16 cellular contexts compared by ENCODE assay signal in genomic region chr3:64353256-64353655, GRCh38.
DNase-seq lines count a peak whose midpoint lies in the region; TF ChIP-seq lines count a peak whose summit lies in the region.
"Had no signal": no experiment of that assay in that cellular context is flagged by ENCODE, and none has a peak within 500 bp of the region (broad histone marks: within the 10 kb centered on the region; RNA-seq: fewer than 3 reads in every experiment).

No MANE protein-coding gene starts in this region.

- H3K79me2 ChIP-seq in GM23248 (ENCODE audit: insufficient read depth), result no peaks in the 10 kb centered on the region

- H3K9me2 ChIP-seq in GM23248 (ENCODE audit: insufficient read depth), result no peaks in the 10 kb centered on the region

- H3K4me1 ChIP-seq in GM23248 (ENCODE audit: insufficient read depth), result peaks cover 41% of the 10 kb centered on the region
- peaks cover 33% of the 10 kb centered on the region for H3K4me1 ChIP-seq in adipocyte (ENCODE audit: control insufficient read depth, insufficient read depth, low read length)
- H3K4me1 ChIP-seq in rectal smooth muscle tissue (ENCODE audit: control insufficient read depth, insufficient read depth, low read length), result peaks cover 51% of the 10 kb centered on the region
- no peaks in the 10 kb centered on the region for H3K4me1 ChIP-seq in uterus

- H3K4me3 ChIP-seq in GM23248 (peak overlapping the region; percentile 24), adipocyte (ENCODE audit: low read length) (no peak overlapping the region), fibroblast of villous mesenchyme (ENCODE audit: low read depth, low read length) (peak overlapping the region; percentile 32), rectal smooth muscle tissue (ENCODE audit: low read length) (no peak overlapping the region), uterus (no peak overlapping the region)
- H3K4me3 ChIP-seq: GM23338, K562 had no signal

- H3K27me3 ChIP-seq in GM23248 (replicated peaks; ENCODE audit: insufficient read depth) (no peaks in the 10 kb centered on the region), adipocyte (replicated peaks; ENCODE audit: control insufficient read depth, insufficient read depth, low read length) (no peaks in the 10 kb centered on the region), rectal smooth muscle tissue (ENCODE audit: control insufficient read depth, insufficient read depth, low read length) (no peaks in the 10 kb centered on the region), uterus (no peaks in the 10 kb centered on the region)

- H2AFZ ChIP-seq in GM23248, result peak overlapping the region; percentile 74
- H2AFZ ChIP-seq: GM23338 had no signal

- intact Hi-C loops in uterus (cut with DNase I; ENCODE audit: low total_unique reads), result no loop called here

- WGBS in GM23248 (ENCODE audit: low coverage in 1 of 2, low lambda C conversion rate in 2 of 2, missing lambda C conversion rate in 2 of 2), 2 experiments, result 10 to 11% methylated on average over 4 of the region's 4 CpGs

- DNase-seq in GM23248 (peak; percentile 51), adipocyte (ENCODE audit: low read depth) (peak; percentile 44), fibroblast of villous mesenchyme (ENCODE audit: low read depth) (peak; percentile 84), HuH-7 (ENCODE audit: low spot score) (no peak), GF-D8 (lab: John Stamatoyannopoulos, UW) (no peak), uterus (no peak), NOMO-1 (lab: John Stamatoyannopoulos, UW; ENCODE audit: unreplicated experiment in 2 of 2) (no peak)
- DNase-seq: activated CD4-positive, alpha-beta T cell treated with anti-CD3 and anti-CD28 coated beads for 1 hour; activated T-cell treated with anti-CD3 and anti-CD28 coated beads for 4 hours; central memory CD4-positive, alpha-beta T cell; NCI-H1105 treated with DMSO at 0.1 percent for 48 hours; stimulated activated naive B cell treated with anti-CD40 and anti-IgM and Interleukin-4, amounts not matched to agents 10 μg/mL and 1 μg/mL and 100 μg/mL, for 72 hours; T-helper 17 cell had no signal

- H3F3A ChIP-seq in GM23248 (ENCODE audit: insufficient read depth), result peaks cover 27% of the 10 kb centered on the region

- H3K9me3 ChIP-seq in GM23248 (ENCODE audit: low read depth) (no peaks in the 10 kb centered on the region), adipocyte (ENCODE audit: control insufficient read depth, low read length) (no peaks in the 10 kb centered on the region), uterus (no peaks in the 10 kb centered on the region)

- in situ Hi-C loops in GM23248 (cut with MboI), result no loop called here

- TF ChIP-seq CTCF in fibroblast of villous mesenchyme (IDR thresholded peaks at IDR 0.05; ENCODE audit: insufficient read depth, low read depth, low read length) (no peak), uterus (IDR thresholded peaks at IDR 0.05) (no peak)

- H3K27ac ChIP-seq in GM23248, result peak overlapping the region; percentile 87
- peak overlapping the region; percentile 52 for H3K27ac ChIP-seq in rectal smooth muscle tissue (ENCODE audit: low read depth, low read length)
- peak overlapping the region in 1 of 2 donors; percentile 48 for H3K27ac ChIP-seq in uterus

- H3K9ac ChIP-seq in GM23248 (peak overlapping the region; percentile 65), adipocyte (ENCODE audit: low read length) (no peak overlapping the region), rectal smooth muscle tissue (ENCODE audit: low read length) (no peak overlapping the region)

- H3K36me3 ChIP-seq in GM23248 (ENCODE audit: low read depth), result no peaks in the 10 kb centered on the region
- no peaks in the 10 kb centered on the region for H3K36me3 ChIP-seq in adipocyte (ENCODE audit: control insufficient read depth, insufficient read depth, low read length, severe bottlenecking)
- H3K36me3 ChIP-seq in rectal smooth muscle tissue (ENCODE audit: control insufficient read depth, insufficient read depth, low read length), result no peaks in the 10 kb centered on the region
- H3K36me3 ChIP-seq in uterus, result no peaks in the 10 kb centered on the region

- H4K20me1 ChIP-seq in GM23248 (ENCODE audit: insufficient read depth), result no peaks in the 10 kb centered on the region

- H3K4me2 ChIP-seq in GM23248 (ENCODE audit: unreplicated experiment), result peak overlapping the region; percentile 78
- H3K4me2 ChIP-seq: GM23338 had no signal

- no peak for TF ChIP-seq POLR2A in uterus (IDR thresholded peaks at IDR 0.05)

Comparison
In these comparisons a context has a peak if more than half of its experiments do, and no peak if none do; other contexts are left out.
1. DNase-seq: peak in GM23248 (single experiment), adipocyte (single experiment) and fibroblast of villous mesenchyme (single experiment); none in HuH-7 (single experiment), GF-D8 (single experiment), uterus (0 of 2) and NOMO-1 (0 of 2).
2. H3K4me3 ChIP-seq: peak in GM23248 (single experiment) and fibroblast of villous mesenchyme (single experiment); none in adipocyte (single experiment), rectal smooth muscle tissue (single experiment) and uterus (0 of 2).